Comparison of ENCODE assay signal across 9 cellular contexts in genomic region chr15:40472171-40472727, GRCh38. TPM values are rescaled to one million over a fixed set of nuclear protein-coding genes. Genes with fewer than 3 reads are reported as not detected.
A peak's percentile ranks its signal among the peaks of the same experiment; 100 is the strongest.
DNase-seq lines count a peak whose midpoint lies in the region; ATAC-seq, FAIRE-seq and TF ChIP-seq lines count a peak whose summit lies in the region.
"Had no signal": no experiment of that assay in that cellular context is flagged by ENCODE, and none has a peak within 500 bp of the region (broad histone marks: within the 10 kb centered on the region; RNA-seq: fewer than 3 reads in every experiment).

No MANE protein-coding gene starts in this region.

- H3K4ac ChIP-seq in mesendoderm (ENCODE audit: low read depth, low read length): no peak overlapping the region

- no peak for ATAC-seq in Right ventricle myocardium inferior
- ATAC-seq in omental fat pad (ENCODE audit: low FRiP score): no peak
- ATAC-seq in HG02981 (IDR thresholded peaks at IDR 0.05; ENCODE audit: unreplicated experiment): no peak

- peak overlapping the region; percentile 53 for H3K27ac Mint-ChIP-seq in astrocyte (ENCODE audit: unreplicated experiment)

- peak overlapping the region; percentile 95 for H3K56ac ChIP-seq in mesendoderm (ENCODE audit: low read length)

- no peak overlapping the region for H2AFZ ChIP-seq in astrocyte (ENCODE audit: low read depth, low read length)

- peaks cover 10% of the 10 kb centered on the region for H4K20me1 ChIP-seq in astrocyte (ENCODE audit: insufficient read depth, low read length)

- H3K4me3 ChIP-seq in right atrium auricular region: peak overlapping the region in 1 of 2 donors; percentile 96
- H3K4me3 ChIP-seq in astrocyte (ENCODE audit: insufficient read depth, low read depth, low read length): peak overlapping the region; percentile 73
- H3K4me3 ChIP-seq in mesendoderm (ENCODE audit: low read length): no peak overlapping the region
- H3K4me3 ChIP-seq in vagina: peak overlapping the region; percentile 70 to 88

- peak overlapping the region; percentile 98 for H3K4me2 ChIP-seq in astrocyte (ENCODE audit: low read length)
- H3K4me2 ChIP-seq in mesendoderm (ENCODE audit: low read length): peak overlapping the region; percentile 84

- H2BK15ac ChIP-seq in mesendoderm (replicated peaks; ENCODE audit: low read depth): no peak overlapping the region

- peaks cover 4% of the 10 kb centered on the region for H3K27me3 Mint-ChIP-seq in astrocyte (ENCODE audit: low read depth, unreplicated experiment)

- peak overlapping the region; percentile 86 to 93 for H3K27ac ChIP-seq in right atrium auricular region
- H3K27ac ChIP-seq in astrocyte (ENCODE audit: low read depth, low read length): no peak overlapping the region
- H3K27ac ChIP-seq in mesendoderm (ENCODE audit: low read depth, low read length): no peak overlapping the region
- peak overlapping the region; percentile 89 for H3K27ac ChIP-seq in vagina

- no peak overlapping the region for H2AK5ac ChIP-seq in mesendoderm (ENCODE audit: low read length)

- intact Hi-C loops in Right ventricle myocardium inferior (cut with DNase I): loop anchor here (2.0 kb wide), 1 partner anchor 27 kb away; no protein-coding TSS in a partner anchor
- intact Hi-C loops in vagina (cut with DNase I): no loop called here

- H3K79me1 ChIP-seq in mesendoderm (ENCODE audit: low read length): peaks cover 2% of the 10 kb centered on the region

- H4K8ac ChIP-seq in mesendoderm (ENCODE audit: low read depth, low read length): no peak overlapping the region

- H3K4me3 Mint-ChIP-seq in astrocyte (ENCODE audit: unreplicated experiment): peak overlapping the region; percentile 87

- H3K4me1 ChIP-seq in right atrium auricular region (peaks cover 0 to 20% of the 10 kb centered on the region in 2 donors), astrocyte (ENCODE audit: insufficient read depth, low read length) (peaks cover 15% of the 10 kb centered on the region), mesendoderm (ENCODE audit: control insufficient read depth, low read depth, low read length) (peaks cover 4% of the 10 kb centered on the region), vagina (peaks cover 27% of the 10 kb centered on the region)

- H2BK5ac ChIP-seq in mesendoderm (ENCODE audit: low read length): no peak overlapping the region

- no peak overlapping the region for H4K5ac ChIP-seq in mesendoderm (ENCODE audit: low read length)

- no peak for FAIRE-seq in astrocyte (lab: Jason Lieb, UNC)

- H3K23ac ChIP-seq in mesendoderm (ENCODE audit: low read length): no peak overlapping the region

- no peak for TF ChIP-seq POLR2A in vagina (IDR thresholded peaks at IDR 0.05)

- H3K4me1 Mint-ChIP-seq in astrocyte (ENCODE audit: low read depth, unreplicated experiment): peaks cover 8% of the 10 kb centered on the region

- peaks cover 6% of the 10 kb centered on the region for H3K36me3 Mint-ChIP-seq in astrocyte (ENCODE audit: low read depth, unreplicated experiment)

- H3K9ac ChIP-seq in astrocyte (ENCODE audit: low read length) (peak overlapping the region; percentile 80), mesendoderm (ENCODE audit: low read length) (peak overlapping the region; percentile 90)

- no CpG with 5 or more reads among the region's 9 CpGs for WGBS in mesendoderm (ENCODE audit: extremely low coverage, insufficient coverage, low lambda C conversion rate)

- no peaks in the 10 kb centered on the region for H3K9me3 Mint-ChIP-seq in astrocyte (ENCODE audit: unreplicated experiment)

- no peaks in the 10 kb centered on the region for H3K27me3 ChIP-seq in right atrium auricular region
- H3K27me3 ChIP-seq in astrocyte (ENCODE audit: insufficient read depth, low read length): peaks cover 4% of the 10 kb centered on the region
- no peaks in the 10 kb centered on the region for H3K27me3 ChIP-seq in mesendoderm (ENCODE audit: insufficient read depth, low read length, poor library complexity)
- H3K27me3 ChIP-seq in vagina: no peaks in the 10 kb centered on the region

- no peak for TF ChIP-seq CTCF in right atrium auricular region (IDR thresholded peaks at IDR 0.05)
- TF ChIP-seq CTCF in astrocyte (IDR thresholded peaks at IDR 0.05; ENCODE audit: insufficient read depth, low read depth, low read length): no peak
- no peak for TF ChIP-seq CTCF in vagina (IDR thresholded peaks at IDR 0.05)
- TF ChIP-seq CTCF in omental fat pad (IDR thresholded peaks at IDR 0.05): no peak

- no peak overlapping the region for H2BK120ac ChIP-seq in mesendoderm (ENCODE audit: low read depth, low read length)

- DNase-seq in right atrium auricular region (ENCODE audit: low spot score) (no peak), Right ventricle myocardium inferior (ENCODE audit: missing footprints) (no peak), astrocyte (ENCODE audit: low read depth) (no peak), mesendoderm (no peak), vagina (ENCODE audit: extremely low spot score in 2 of 2) (no peak), omental fat pad (ENCODE audit: low spot score) (no peak)
- no peak for DNase-seq in activated CD8-positive, alpha-beta memory T cell treated with anti-CD3 and anti-CD28 coated beads, Interleukin-2, amount 50 U/mL, for 4 hours
- DNase-seq: activated gamma-delta T cell had no signal

- no peak overlapping the region for H3K18ac ChIP-seq in mesendoderm (ENCODE audit: low read length)

- H3K36me3 ChIP-seq in right atrium auricular region: no peaks in the 10 kb centered on the region
- no peaks in the 10 kb centered on the region for H3K36me3 ChIP-seq in astrocyte (ENCODE audit: insufficient read depth, low read length)
- no peaks in the 10 kb centered on the region for H3K36me3 ChIP-seq in mesendoderm (ENCODE audit: control insufficient read depth, insufficient read depth, low read length)
- no peaks in the 10 kb centered on the region for H3K36me3 ChIP-seq in vagina

- H3K9me3 ChIP-seq in right atrium auricular region: no peaks in the 10 kb centered on the region
- no peaks in the 10 kb centered on the region for H3K9me3 ChIP-seq in astrocyte (ENCODE audit: insufficient read depth, low read depth, low read length)
- no peaks in the 10 kb centered on the region for H3K9me3 ChIP-seq in vagina

- H3K79me2 ChIP-seq in astrocyte (ENCODE audit: insufficient read depth, low read length): peaks cover 11% of the 10 kb centered on the region
- no peaks in the 10 kb centered on the region for H3K79me2 ChIP-seq in mesendoderm (ENCODE audit: control insufficient read depth, insufficient read depth, low read length)

RNA-seq across cellular contexts. Expression of gene CHST14, which starts 1.5 kb away (rescaled TPM):
- total RNA-seq in right atrium auricular region (10 to 100 TPM; 13.2 to 14.2 TPM), Right ventricle myocardium inferior (7.6 TPM), astrocyte (25.7 and 26.4 TPM in 2 replicates), vagina (8.6 TPM), omental fat pad (10 to 100 TPM in 3 of 4 donors, 1 to 10 TPM in 1; 6.6 to 17.8 (median 10.1) TPM)
- 12.4 TPM for polyA plus RNA-seq in mesendoderm (2013, experiment 1 of 2)
- polyA plus RNA-seq in mesendoderm (2013, experiment 2 of 2): 12.4 TPM

RNA-seq across cellular contexts. Expression of gene BAHD1, which starts 31.5 kb away (rescaled TPM):
- total RNA-seq in right atrium auricular region (10 to 100 TPM; 11.6 to 19.2 TPM), Right ventricle myocardium inferior (17.7 TPM), astrocyte (30.4 and 32.2 TPM in 2 replicates), vagina (9.6 TPM), omental fat pad (10 to 100 TPM in 3 of 4 donors, 1 to 10 TPM in 1; 9.7 to 17.4 (median 11.4) TPM)
- polyA plus RNA-seq in mesendoderm (2013, experiment 1 of 2): 19.9 TPM
- polyA plus RNA-seq in mesendoderm (2013, experiment 2 of 2): 20.3 TPM

Comparison
In these comparisons a context has a peak if more than half of its experiments do, and no peak if none do; other contexts are left out.
1. H3K27ac ChIP-seq: peak in right atrium auricular region (2 of 2) and vagina (single experiment); none in astrocyte (single experiment) and mesendoderm (single experiment).